2 cellular contexts compared by ENCODE assay signal in genomic region chr15:43702701-43703433, GRCh38.
TF ChIP-seq lines count a peak whose summit lies in the region.

No MANE protein-coding gene starts in this region.

TF ChIP-seq in A549, 52 proteins besides CTCF, POLR2A, EP300 and RAD21:
- TF ChIP-seq CHD2 (IDR thresholded peaks at IDR 0.05; ENCODE audit: low read length, partially characterized antibody) = no peak
- TF ChIP-seq ZSCAN20 (CRISPR knock-in tag; IDR thresholded peaks at IDR 0.05) = no peak
- peak; percentile 72 for TF ChIP-seq MAFK (IDR thresholded peaks at IDR 0.05; ENCODE audit: partially characterized antibody)

TF ChIP-seq in K562, 482 proteins besides CTCF, POLR2A, EP300 and RAD21:
- TF ChIP-seq TRIM28 (IDR thresholded peaks at IDR 0.05) (no peak), ZBTB40 (IDR thresholded peaks at IDR 0.05) (no peak), ZBTB40 (CRISPR knock-in tag; IDR thresholded peaks at IDR 0.05) (no peak), MAFF (IDR thresholded peaks at IDR 0.05; ENCODE audit: low read length) (peak; percentile 75), ZNF316 (IDR thresholded peaks at IDR 0.05) (peak; percentile 89), MAFG (tag; conservative IDR thresholded peaks at IDR 0.05) (peak; percentile 81), BRD4 (IDR thresholded peaks at IDR 0.05) (no peak), MAFK (IDR thresholded peaks at IDR 0.05; ENCODE audit: low read length) (peak; percentile 65), C11orf30 (IDR thresholded peaks at IDR 0.05; ENCODE audit: low read depth) (peak; percentile 83), HMGXB4 (CRISPR knock-in tag; IDR thresholded peaks at IDR 0.05) (no peak)
